25 cellular contexts compared by ENCODE assay signal in genomic region chr7:126040114-126041045, GRCh38.
DNase-seq lines count a peak whose midpoint lies in the region; ATAC-seq and TF ChIP-seq lines count a peak whose summit lies in the region.
"Had no signal": no experiment of that assay in that cellular context is flagged by ENCODE, and none has a peak within 500 bp of the region (broad histone marks: within the 10 kb centered on the region; RNA-seq: fewer than 3 reads in every experiment).

No MANE protein-coding gene starts in this region.

- H3K27me3 ChIP-seq in upper lobe of left lung: no peaks in the 10 kb centered on the region
- H3K27me3 ChIP-seq: cardiac muscle cell, suprapubic skin had no signal

- no peak for TF ChIP-seq CTCF in upper lobe of left lung (IDR thresholded peaks at IDR 0.05)

- TF ChIP-seq POLR2A in upper lobe of left lung (IDR thresholded peaks at IDR 0.05): no peak

- H3K36me3 ChIP-seq in upper lobe of left lung: no peaks in the 10 kb centered on the region
- H3K36me3 ChIP-seq: cardiac muscle cell, suprapubic skin had no signal

- H3K4me1 ChIP-seq in upper lobe of left lung: no peaks in the 10 kb centered on the region
- H3K4me1 ChIP-seq: suprapubic skin had no signal

- peak; percentile 16 to 26 for ATAC-seq in upper lobe of left lung (ENCODE audit: low FRiP score in 2 of 2)
- ATAC-seq in HG03521 (IDR thresholded peaks at IDR 0.05; ENCODE audit: unreplicated experiment): no peak
- no peak for ATAC-seq in left colon
- ATAC-seq in HG03196 (IDR thresholded peaks at IDR 0.05; ENCODE audit: unreplicated experiment): no peak
- ATAC-seq: activated T-cell treated with anti-CD3 and anti-CD28 coated beads, Interleukin-2, amount 50 U/mL, for 4 hours; naive thymus-derived CD8-positive, alpha-beta T cell had no signal

- no peak for TF ChIP-seq EP300 in upper lobe of left lung (IDR thresholded peaks at IDR 0.05)

- WGBS in upper lobe of left lung, 2 donors: 73 to 87% methylated on average over 6 to 18 of the region's 18 CpGs

- peaks cover 0 to 7% (median 0%) of the 10 kb centered on the region in 4 donors for H3K9me3 ChIP-seq in upper lobe of left lung
- H3K9me3 ChIP-seq: suprapubic skin had no signal

- H3K27ac ChIP-seq in upper lobe of left lung: no peak overlapping the region
- H3K27ac ChIP-seq: cardiac muscle cell, GM23248, SK-N-MC, skin epidermis, suprapubic skin had no signal

- no peak overlapping the region for H3K4me3 ChIP-seq in upper lobe of left lung
- H3K4me3 ChIP-seq: cardiac muscle cell, GM23248, SK-N-MC, skin epidermis, suprapubic skin had no signal

- DNase-seq in NCI-H2171 treated with DMSO at 0.1 percent for 48 hours (lab: John Stamatoyannopoulos, UW) (peak; percentile 28), NCI-H2171 (lab: John Stamatoyannopoulos, UW) (no peak), SHP77 treated with DMSO at 0.1 percent for 48 hours (lab: John Stamatoyannopoulos, UW) (peak; percentile 16), myocyte (ENCODE audit: low read depth) (peak; percentile 20), upper lobe of left lung (peak in 1 of 2 donors; percentile 59), left colon (no peak)
- DNase-seq: activated B cell treated with CpG ODN at 0.5 μM for 24 hours; activated gamma-delta T cell; activated naive CD8-positive, alpha-beta T cell treated with anti-CD3 and anti-CD28 coated beads, Interleukin-2, amount 10 ng/mL, durations not matched to agents 7 days and 5 days; activated T-cell treated with anti-CD3 and anti-CD28 coated beads, Interleukin-2, amount 50 U/mL, for 4 hours; effector CD4-positive, alpha-beta T cell; GM23248; KG1; naive thymus-derived CD8-positive, alpha-beta T cell; NCI-H1092 treated with DMSO at 0.1 percent for 48 hours; NCI-H2029; NCI-H226; RPMI8226; stimulated activated naive B cell treated with anti-CD40 and anti-IgM and Interleukin-4, amounts not matched to agents 10 μg/mL and 1 μg/mL and 100 μg/mL, for 72 hours had no signal

- intact Hi-C loops in left colon (cut with DNase I, micrococcal nuclease): no loop called here

Comparison
In these comparisons a context has a peak if more than half of its experiments do, and no peak if none do; other contexts are left out.
1. DNase-seq: peak in NCI-H2171 treated with DMSO at 0.1 percent for 48 hours (single experiment), SHP77 treated with DMSO at 0.1 percent for 48 hours (single experiment) and myocyte (single experiment); none in NCI-H2171 (single experiment) and left colon (0 of 2).
2. ATAC-seq: peak in upper lobe of left lung (2 of 2); none in HG03521 (single experiment), left colon (single experiment) and HG03196 (single experiment).